ENCODE assay signal across 15 cellular contexts in genomic region chr13:110618167-110618566, GRCh38. TPM values are rescaled to one million over a fixed set of nuclear protein-coding genes. Genes with fewer than 3 reads are reported as not detected.
DNase-seq lines count a peak whose midpoint lies in the region; ATAC-seq and TF ChIP-seq lines count a peak whose summit lies in the region.
"Had no signal": no experiment of that assay in that cellular context is flagged by ENCODE, and none has a peak within 500 bp of the region (broad histone marks: within the 10 kb centered on the region; RNA-seq: fewer than 3 reads in every experiment).

No MANE protein-coding gene starts in this region.

- no peaks in the 10 kb centered on the region for H3K27me3 Mint-ChIP-seq in activated CD4-positive, alpha-beta T cell treated with anti-CD3 and anti-CD28 coated beads, Interleukin-2, amount 10 ng/mL, durations not matched to agents 24 days and 14 days

- H3K9me3 ChIP-seq in HUES48 (ENCODE audit: control insufficient read depth, insufficient read depth, low read length) = no peaks in the 10 kb centered on the region
- no peaks in the 10 kb centered on the region for H3K9me3 ChIP-seq in body of pancreas
- H3K9me3 ChIP-seq in right lobe of liver = no peaks in the 10 kb centered on the region
- peaks cover 0 to 8% (median 0%) of the 10 kb centered on the region in 8 donors for H3K9me3 ChIP-seq in spleen
- H3K9me3 ChIP-seq: BE2C had no signal

- ATAC-seq in body of pancreas (no peak), right lobe of liver (no peak)
- ATAC-seq: activated CD4-positive, CD25-positive, alpha-beta regulatory T cell treated with anti-CD3 and anti-CD28 coated beads, Interleukin-2, amount 50 U/mL, for 24 hours; HCT116 had no signal

- DNase-seq in body of pancreas = no peak
- no peak for DNase-seq in right lobe of liver
- DNase-seq in spleen = no peak
- no peak for DNase-seq in OCI-M2 (lab: John Stamatoyannopoulos, UW; ENCODE audit: unreplicated experiment)
- DNase-seq in NCI-H1048 (lab: John Stamatoyannopoulos, UW) = no peak
- DNase-seq in activated CD4-positive, alpha-beta T cell treated with anti-CD3 and anti-CD28 coated beads, Interleukin-2, amount 10 ng/mL, durations not matched to agents 24 days and 14 days = no peak
- DNase-seq: activated effector memory CD4-positive, alpha-beta T cell treated with Interleukin-2 at 50 U/mL for 16 hours; aorta; BE2C; NCI-H187; SHP77; T-helper 2 cell had no signal

- no peak overlapping the region for H3K27ac Mint-ChIP-seq in activated CD4-positive, alpha-beta T cell treated with anti-CD3 and anti-CD28 coated beads, Interleukin-2, amount 10 ng/mL, durations not matched to agents 24 days and 14 days

- H3K9ac ChIP-seq in HUES48 (ENCODE audit: low read depth, low read length) = no peak overlapping the region

- TF ChIP-seq POLR2A in body of pancreas (IDR thresholded peaks at IDR 0.05) (no peak), right lobe of liver (IDR thresholded peaks at IDR 0.05) (no peak), spleen (IDR thresholded peaks at IDR 0.05) (no peak)

- H3K27me3 ChIP-seq in HUES48 (ENCODE audit: control insufficient read depth, insufficient read depth, low read length) = no peaks in the 10 kb centered on the region
- H3K27me3 ChIP-seq in body of pancreas = no peaks in the 10 kb centered on the region
- no peaks in the 10 kb centered on the region for H3K27me3 ChIP-seq in right lobe of liver
- H3K27me3 ChIP-seq in spleen (replicated peaks in 1 of 7) = no peaks in the 10 kb centered on the region
- H3K27me3 ChIP-seq: BE2C had no signal

- peaks cover 9% of the 10 kb centered on the region for H3K9me3 Mint-ChIP-seq in activated CD4-positive, alpha-beta T cell treated with anti-CD3 and anti-CD28 coated beads, Interleukin-2, amount 10 ng/mL, durations not matched to agents 24 days and 14 days

- H3K4me1 ChIP-seq in HUES48 (ENCODE audit: control insufficient read depth, insufficient read depth, low read length) (peaks cover 28% of the 10 kb centered on the region), body of pancreas (peaks cover 35% of the 10 kb centered on the region), right lobe of liver (peaks cover 0 to 44% (median 17%) of the 10 kb centered on the region in 4 donors), spleen (peaks cover 19 to 67% (median 40%) of the 10 kb centered on the region in 6 donors)

- peaks cover 13% of the 10 kb centered on the region for H3K36me3 ChIP-seq in HUES48 (ENCODE audit: control insufficient read depth, insufficient read depth, low read length)
- H3K36me3 ChIP-seq in body of pancreas (replicated peaks in 1 of 2; ENCODE audit: insufficient read depth in 1 of 2, low read depth in 2 of 2) = peaks cover 0 to 4% of the 10 kb centered on the region in 2 donors
- peaks cover 0 to 12% (median 4%) of the 10 kb centered on the region in 4 donors for H3K36me3 ChIP-seq in right lobe of liver
- H3K36me3 ChIP-seq in spleen = peaks cover 0 to 17% (median 7%) of the 10 kb centered on the region in 6 donors

- peaks cover 11% of the 10 kb centered on the region for H3K36me3 Mint-ChIP-seq in activated CD4-positive, alpha-beta T cell treated with anti-CD3 and anti-CD28 coated beads, Interleukin-2, amount 10 ng/mL, durations not matched to agents 24 days and 14 days (ENCODE audit: low read depth)

- no peak overlapping the region for H3K4me3 Mint-ChIP-seq in activated CD4-positive, alpha-beta T cell treated with anti-CD3 and anti-CD28 coated beads, Interleukin-2, amount 10 ng/mL, durations not matched to agents 24 days and 14 days

- H3K27ac ChIP-seq in HUES48 (ENCODE audit: low read depth, low read length) = peak overlapping the region; percentile 90
- peak overlapping the region in 3 of 4 donors; percentile 94 to 97 (median 95) for H3K27ac ChIP-seq in body of pancreas
- H3K27ac ChIP-seq in right lobe of liver = peak overlapping the region; percentile 95 to 99 (median 99)
- peak overlapping the region in 5 of 8 donors; percentile 2 to 95 (median 92) for H3K27ac ChIP-seq in spleen

- peak overlapping the region; percentile 88; the same call in 1 of the 2 replicates for H3K4me3 ChIP-seq in HUES48 (ENCODE audit: low read depth, low read length)
- no peak overlapping the region for H3K4me3 ChIP-seq in body of pancreas
- no peak overlapping the region for H3K4me3 ChIP-seq in right lobe of liver
- no peak overlapping the region for H3K4me3 ChIP-seq in spleen

- WGBS in body of pancreas, 2 donors = 48 to 73% methylated on average over 8 of the region's 8 CpGs
- 45% methylated on average over 8 of the region's 8 CpGs for WGBS in right lobe of liver (ENCODE audit: insufficient coverage, low coverage, low lambda C conversion rate, missing lambda C conversion rate)
- 86 to 95% (median 92%) methylated on average over 8 of the region's 8 CpGs for WGBS in spleen, 5 donors

- TF ChIP-seq CTCF in body of pancreas (IDR thresholded peaks at IDR 0.05) (no peak), right lobe of liver (IDR thresholded peaks at IDR 0.05) (no peak), spleen (IDR thresholded peaks at IDR 0.05 in 8 of 11, conservative IDR thresholded peaks at IDR 0.05 in 3 of 11) (no peak)

- intact Hi-C loops in body of pancreas (cut with DNase I) (no loop called here), right lobe of liver (cut with DNase I) (loop anchor here in 1 of 2 donors (10.0 kb wide), 1 partner anchor 97 kb away; the partner anchor contains the start of gene ING1), spleen (cut with DNase I; ENCODE audit: low total_unique reads) (no loop called here)
- intact Hi-C loops in activated CD4-positive, alpha-beta T cell treated with anti-CD3 and anti-CD28 coated beads, Interleukin-2, amount 10 ng/mL, durations not matched to agents 24 days and 14 days (cut with micrococcal nuclease) = loop anchor here (5.0 kb wide), 5 partner anchors 56 to 831 kb away; partner anchors contain the start of genes IRS2 and RAB20

- peaks cover 26% of the 10 kb centered on the region for H3K4me1 Mint-ChIP-seq in activated CD4-positive, alpha-beta T cell treated with anti-CD3 and anti-CD28 coated beads, Interleukin-2, amount 10 ng/mL, durations not matched to agents 24 days and 14 days

RNA-seq across cellular contexts. Expression of gene NAXD, which starts 2.8 kb away (rescaled TPM):
- total RNA-seq in body of pancreas (10 to 100 TPM; 23.4 to 27.5 TPM), right lobe of liver (10 to 100 TPM; 24.2 to 41.9 (median 29.9) TPM), spleen (10 to 100 TPM; 27.1 to 35.5 (median 34.0) TPM)
- 10 to 100 TPM; 25.1 to 40.9 (median 35.8) TPM for polyA plus RNA-seq in spleen
- 20.6 and 23.7 TPM in 2 replicates for total RNA-seq in activated CD4-positive, alpha-beta T cell treated with anti-CD3 and anti-CD28 coated beads, Interleukin-2, amount 10 ng/mL, durations not matched to agents 24 days and 14 days

RNA-seq across cellular contexts. Expression of gene RAB20, which starts 56.6 kb away (rescaled TPM):
- total RNA-seq in body of pancreas (10 to 100 TPM; 23.1 to 35.5 TPM), right lobe of liver (10 to 100 TPM; 12.5 to 47.2 (median 36.3) TPM), spleen (10 to 100 TPM; 46.9 to 96.4 (median 61.1) TPM)
- polyA plus RNA-seq in spleen = 10 to 100 TPM; 19.1 to 49.0 (median 39.6) TPM
- total RNA-seq in activated CD4-positive, alpha-beta T cell treated with anti-CD3 and anti-CD28 coated beads, Interleukin-2, amount 10 ng/mL, durations not matched to agents 24 days and 14 days = 2.8 and 3.2 TPM in 2 replicates
